Comparison of ENCODE assay signal across 8 cellular contexts in the genomic region with DNA sequence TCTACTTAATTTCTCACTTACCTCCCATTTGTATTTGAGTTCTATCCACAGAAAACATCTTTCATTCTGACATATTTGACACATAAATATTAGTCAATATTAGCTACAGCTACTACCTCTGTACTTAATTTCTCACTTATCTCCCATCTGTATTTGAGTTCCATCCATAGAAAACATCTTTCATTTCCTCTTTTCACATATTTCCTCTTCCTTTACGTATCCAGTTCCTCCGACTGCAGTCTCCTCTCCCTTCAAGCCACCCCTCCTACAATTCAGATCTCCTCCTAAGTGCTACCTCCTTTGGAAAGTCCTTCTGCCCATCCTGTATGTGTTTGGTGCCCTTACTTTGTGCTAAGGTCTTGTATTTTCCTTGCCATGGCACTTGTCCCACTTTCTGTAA. TPM values are rescaled to one million over a fixed set of nuclear protein-coding genes. Genes with fewer than 3 reads are reported as not detected.
DNase-seq lines count a peak whose midpoint lies in the region; ATAC-seq, FAIRE-seq and TF ChIP-seq lines count a peak whose summit lies in the region.

No MANE protein-coding gene starts in this region.

- H3K9me3 Mint-ChIP-seq in activated T-helper 1 cell treated with anti-CD3 and anti-CD28 coated beads, Interleukin-12 subunit alpha, Interleukin-12 subunit beta, Interleukin-2, Interleukin-4 antibody, amounts not matched to agents 30 ng/mL and 10 ng/mL and 1 ng/mL, durations not matched to agents 14 hours and 24 hours and 36 hours, result no peaks in the 10 kb centered on the region

- H3K4me3 ChIP-seq in cardiac muscle cell (peak overlapping the region; percentile 73), kidney (ENCODE audit: low read length in 2 of 2) (peak overlapping the region; percentile 85 to 99), upper lobe of left lung (peak overlapping the region in 3 of 4 donors; percentile 76 to 82 (median 81)), small intestine (ENCODE audit: low read depth in 1 of 2, low read length in 2 of 2) (peak overlapping the region in 1 of 2 donors; percentile 72)

- peaks cover 17% of the 10 kb centered on the region for H3K4me1 ChIP-seq in cardiac muscle cell (ENCODE audit: low read depth)
- H3K4me1 ChIP-seq in kidney (ENCODE audit: control insufficient read depth in 1 of 2, insufficient read depth in 1 of 2, low read depth in 1 of 2, low read length in 2 of 2), result peaks cover 21 to 22% of the 10 kb centered on the region in 2 donors
- peaks cover 32 to 51% (median 34%) of the 10 kb centered on the region in 4 donors for H3K4me1 ChIP-seq in upper lobe of left lung
- peaks cover 12 to 21% of the 10 kb centered on the region in 2 donors for H3K4me1 ChIP-seq in small intestine (ENCODE audit: control insufficient read depth in 2 of 2, insufficient read depth in 1 of 2, low read depth in 1 of 2, low read length in 1 of 2)

- 53 to 58% methylated on average over 2 of the region's 2 CpGs for WGBS in upper lobe of left lung, 2 donors
- 72 to 87% (median 82%) methylated on average over 2 of the region's 2 CpGs for WGBS in small intestine, 3 donors

- intact Hi-C loops in left ventricle myocardium superior (cut with micrococcal nuclease) (no loop called here), kidney (cut with DNase I) (no loop called here)
- intact Hi-C loops in activated T-helper 1 cell treated with anti-CD3 and anti-CD28 coated beads, Interleukin-12 subunit alpha, Interleukin-12 subunit beta, Interleukin-2, Interleukin-4 antibody, amounts not matched to agents 30 ng/mL and 10 ng/mL and 1 ng/mL, durations not matched to agents 14 hours and 24 hours and 36 hours (cut with micrococcal nuclease), result loop anchor here (5.0 to 10.0 kb wide), 2 partner anchors 1160 to 1378 kb away; partner anchors contain the start of genes ERBIN and SREK1

- no peaks in the 10 kb centered on the region for H3K36me3 ChIP-seq in cardiac muscle cell
- no peaks in the 10 kb centered on the region for H3K36me3 ChIP-seq in kidney (ENCODE audit: control insufficient read depth in 1 of 2, insufficient read depth in 2 of 2, low read length in 2 of 2)
- H3K36me3 ChIP-seq in upper lobe of left lung, result peaks cover 0 to 15% (median 0%) of the 10 kb centered on the region in 4 donors
- H3K36me3 ChIP-seq in small intestine (ENCODE audit: control insufficient read depth in 2 of 2, insufficient read depth in 2 of 2, low read length in 2 of 2), result peaks cover 0 to 3% of the 10 kb centered on the region in 2 donors

- FAIRE-seq in kidney (lab: Jason Lieb, UNC) (no peak), small intestine (lab: Jason Lieb, UNC) (no peak)

- peaks cover 45% of the 10 kb centered on the region for H3K4me1 Mint-ChIP-seq in activated T-helper 1 cell treated with anti-CD3 and anti-CD28 coated beads, Interleukin-12 subunit alpha, Interleukin-12 subunit beta, Interleukin-2, Interleukin-4 antibody, amounts not matched to agents 30 ng/mL and 10 ng/mL and 1 ng/mL, durations not matched to agents 14 hours and 24 hours and 36 hours (ENCODE audit: low read depth)

- no peak for TF ChIP-seq EP300 in upper lobe of left lung (IDR thresholded peaks at IDR 0.05)

- H3K27me3 Mint-ChIP-seq in activated T-helper 1 cell treated with anti-CD3 and anti-CD28 coated beads, Interleukin-12 subunit alpha, Interleukin-12 subunit beta, Interleukin-2, Interleukin-4 antibody, amounts not matched to agents 30 ng/mL and 10 ng/mL and 1 ng/mL, durations not matched to agents 14 hours and 24 hours and 36 hours (ENCODE audit: insufficient read depth), result no peaks in the 10 kb centered on the region

- H3K36me3 Mint-ChIP-seq in activated T-helper 1 cell treated with anti-CD3 and anti-CD28 coated beads, Interleukin-12 subunit alpha, Interleukin-12 subunit beta, Interleukin-2, Interleukin-4 antibody, amounts not matched to agents 30 ng/mL and 10 ng/mL and 1 ng/mL, durations not matched to agents 14 hours and 24 hours and 36 hours (ENCODE audit: low read depth), result peaks cover 14% of the 10 kb centered on the region

- DNase-seq in cardiac muscle cell (ENCODE audit: low read depth in 1 of 2, low spot score in 1 of 2), result no peak
- DNase-seq in left ventricle myocardium superior, result no peak
- no peak for DNase-seq in activated T-helper 1 cell treated with anti-CD3 and anti-CD28 coated beads, Interleukin-12 subunit alpha, Interleukin-12 subunit beta, Interleukin-2, Interleukin-4 antibody, amounts not matched to agents 30 ng/mL and 10 ng/mL and 1 ng/mL, durations not matched to agents 14 hours and 24 hours and 36 hours (ENCODE audit: low spot score)
- DNase-seq in kidney, result no peak
- no peak for DNase-seq in upper lobe of left lung
- no peak for DNase-seq in occipital lobe (lab: John Stamatoyannopoulos, UW)
- DNase-seq in COLO668 (lab: John Stamatoyannopoulos, UW; ENCODE audit: unreplicated experiment), result no peak
- no peak for DNase-seq in small intestine

- TF ChIP-seq CTCF in cardiac muscle cell (IDR thresholded peaks at IDR 0.05; ENCODE audit: low read depth, low read length), result no peak
- TF ChIP-seq CTCF in kidney (IDR thresholded peaks at IDR 0.05; ENCODE audit: borderline replicate concordance, extremely low read depth, insufficient read depth), result no peak
- TF ChIP-seq CTCF in upper lobe of left lung (IDR thresholded peaks at IDR 0.05), result no peak

- H3K9ac ChIP-seq in kidney (ENCODE audit: low read length in 2 of 2), result peak overlapping the region in 1 of 2 donors; percentile 93

- H3K27me3 ChIP-seq in cardiac muscle cell (no peaks in the 10 kb centered on the region), upper lobe of left lung (no peaks in the 10 kb centered on the region), small intestine (ENCODE audit: control insufficient read depth in 2 of 2, insufficient read depth in 2 of 2, low read length in 2 of 2) (no peaks in the 10 kb centered on the region)

- peak overlapping the region; percentile 18 for H3K27ac Mint-ChIP-seq in activated T-helper 1 cell treated with anti-CD3 and anti-CD28 coated beads, Interleukin-12 subunit alpha, Interleukin-12 subunit beta, Interleukin-2, Interleukin-4 antibody, amounts not matched to agents 30 ng/mL and 10 ng/mL and 1 ng/mL, durations not matched to agents 14 hours and 24 hours and 36 hours

- no peak for TF ChIP-seq POLR2A in upper lobe of left lung (IDR thresholded peaks at IDR 0.05)

- peak overlapping the region; percentile 99 for H3K27ac ChIP-seq in cardiac muscle cell
- no peak overlapping the region for H3K27ac ChIP-seq in kidney (ENCODE audit: low read depth in 2 of 2, low read length in 2 of 2)
- H3K27ac ChIP-seq in upper lobe of left lung, result peak overlapping the region in 1 of 4 donors; percentile 4
- H3K27ac ChIP-seq in small intestine (ENCODE audit: low read depth in 1 of 2, low read length in 1 of 2), result no peak overlapping the region

- H3K9me3 ChIP-seq in cardiac muscle cell (ENCODE audit: low read depth) (no peaks in the 10 kb centered on the region), kidney (ENCODE audit: control insufficient read depth in 1 of 2, low read length in 2 of 2) (no peaks in the 10 kb centered on the region), upper lobe of left lung (no peaks in the 10 kb centered on the region), small intestine (ENCODE audit: control insufficient read depth, low read depth) (no peaks in the 10 kb centered on the region)

- peak overlapping the region; percentile 98 for H3K4me3 Mint-ChIP-seq in activated T-helper 1 cell treated with anti-CD3 and anti-CD28 coated beads, Interleukin-12 subunit alpha, Interleukin-12 subunit beta, Interleukin-2, Interleukin-4 antibody, amounts not matched to agents 30 ng/mL and 10 ng/mL and 1 ng/mL, durations not matched to agents 14 hours and 24 hours and 36 hours

- ATAC-seq in left ventricle myocardium superior, result no peak
- no peak for ATAC-seq in upper lobe of left lung (ENCODE audit: low FRiP score in 2 of 2)

RNA-seq across cellular contexts. Expression of gene SREK1IP1, which starts 1.6 kb away (rescaled TPM):
- total RNA-seq in cardiac muscle cell (2.3 and 4.9 TPM in 2 replicates), left ventricle myocardium superior (13.7 TPM), kidney (16.8 TPM), upper lobe of left lung (10 to 100 TPM in 3 of 6 donors, 1 to 10 TPM in 3; 4.2 to 20.7 (median 13.4) TPM), occipital lobe (32.9 TPM)
- polyA plus RNA-seq in cardiac muscle cell (22.4 and 26.8 TPM in 2 replicates), kidney (ENCODE audit: insufficient read depth, low read depth, low replicate concordance) (21.8 TPM), small intestine (1 to 10 TPM; 5.9 to 9.6 (median 6.5) TPM)
- total RNA-seq in activated T-helper 1 cell treated with anti-CD3 and anti-CD28 coated beads, Interleukin-12 subunit alpha, Interleukin-12 subunit beta, Interleukin-2, Interleukin-4 antibody, amounts not matched to agents 30 ng/mL and 10 ng/mL and 1 ng/mL, durations not matched to agents 14 hours and 24 hours and 36 hours, result 29.4 and 31.7 TPM in 2 replicates

RNA-seq across cellular contexts. Expression of gene CWC27, which starts 1.8 kb away (rescaled TPM):
- 12.2 and 16.3 TPM in 2 replicates for total RNA-seq in cardiac muscle cell
- polyA plus RNA-seq in cardiac muscle cell, result 50.6 and 51.6 TPM in 2 replicates
- 27.9 TPM for total RNA-seq in left ventricle myocardium superior
- total RNA-seq in activated T-helper 1 cell treated with anti-CD3 and anti-CD28 coated beads, Interleukin-12 subunit alpha, Interleukin-12 subunit beta, Interleukin-2, Interleukin-4 antibody, amounts not matched to agents 30 ng/mL and 10 ng/mL and 1 ng/mL, durations not matched to agents 14 hours and 24 hours and 36 hours, result 29.1 and 33.5 TPM in 2 replicates
- total RNA-seq in kidney, result 17.3 TPM
- 16.5 TPM for polyA plus RNA-seq in kidney (ENCODE audit: insufficient read depth, low read depth, low replicate concordance)
- 10 to 100 TPM in 5 of 6 donors, 1 to 10 TPM in 1; 8.0 to 21.2 (median 14.6) TPM for total RNA-seq in upper lobe of left lung
- total RNA-seq in occipital lobe, result 30.4 TPM
- polyA plus RNA-seq in small intestine, result 10 to 100 TPM in 2 of 3 donors, 1 to 10 TPM in 1; 7.0 to 21.3 (median 10.3) TPM
